In genomic region chr4:36343501-36343900, GRCh38 we compare ENCODE assay signal across 34 cellular contexts.
"Had no signal": no experiment of that assay in that cellular context is flagged by ENCODE, and none has a peak within 500 bp of the region (broad histone marks: within the 10 kb centered on the region; RNA-seq: fewer than 3 reads in every experiment).

No MANE protein-coding gene starts in this region.

- DNase-seq: activated CD4-positive, alpha-beta memory T cell treated with anti-CD3 and anti-CD28 coated beads, Interleukin-2, amount 10 ng/mL, durations not matched to agents 7 days and 5 days; activated CD4-positive, alpha-beta T cell treated with anti-CD3 and anti-CD28 coated beads for 48 hours; activated CD4-positive, alpha-beta T cell treated with anti-CD3 and anti-CD28 coated beads, Interleukin-2, amount 10 ng/mL, durations not matched to agents 7 days and 5 days; activated CD4-positive, alpha-beta T cell treated with anti-CD3 and anti-CD28 coated beads, Interleukin-2, amount 50 U/mL, for 48 hours; activated CD4-positive, CD25-positive, alpha-beta regulatory T cell; activated CD8-positive, alpha-beta memory T cell treated with anti-CD3 and anti-CD28 coated beads for 24 hours; activated CD8-positive, alpha-beta memory T cell treated with anti-CD3 and anti-CD28 coated beads, Interleukin-2, amount 10 ng/mL, durations not matched to agents 7 days and 5 days; activated CD8-positive, alpha-beta memory T cell treated with anti-CD3 and anti-CD28 coated beads, Interleukin-2, amount 50 U/mL, for 48 hours; activated CD8-positive, alpha-beta T cell treated with anti-CD3 and anti-CD28 coated beads, Interleukin-2, amount 10 ng/mL, durations not matched to agents 7 days and 5 days; activated effector memory CD4-positive, alpha-beta T cell treated with Interleukin-2 at 50 U/mL for 16 hours; activated gamma-delta T cell; activated naive CD4-positive, alpha-beta T cell treated with anti-CD3 and anti-CD28 coated beads, Interleukin-2, amount 10 ng/mL, durations not matched to agents 7 days and 5 days; activated naive CD4-positive, alpha-beta T cell treated with Interleukin-2 at 50 U/mL for 16 hours; activated naive CD8-positive, alpha-beta T cell treated with anti-CD3 and anti-CD28 coated beads, Interleukin-2, amount 10 ng/mL, durations not matched to agents 7 days and 5 days; activated naive CD8-positive, alpha-beta T cell treated with anti-CD3 and anti-CD28 coated beads, Interleukin-2, amount 50 U/mL, for 24 hours; activated T-cell treated with anti-CD3 and anti-CD28 coated beads, Interleukin-2, amount 50 U/mL, for 24 hours; activated T-cell treated with anti-CD3 and anti-CD28 coated beads, Interleukin-2, amount 50 U/mL, for 48 hours; amygdala; anterior cingulate cortex; central memory CD4-positive, alpha-beta T cell; T-helper 1 cell; T-helper 2 cell; T-helper 9 cell; WERI-Rb-1 had no signal

- H3K4me1 ChIP-seq: ascending aorta had no signal

- H3K9me3 ChIP-seq: ascending aorta had no signal

- H3K4me1 Mint-ChIP-seq: brain, WTC11 had no signal

- H3K27me3 Mint-ChIP-seq: activated CD4-positive, alpha-beta memory T cell treated with anti-CD3 and anti-CD28 coated beads, Interleukin-2, amount 10 ng/mL, durations not matched to agents 7 days and 5 days; activated CD4-positive, alpha-beta T cell treated with anti-CD3 and anti-CD28 coated beads, Interleukin-2, amount 10 ng/mL, durations not matched to agents 7 days and 5 days; activated CD8-positive, alpha-beta memory T cell treated with anti-CD3 and anti-CD28 coated beads, Interleukin-2, amount 10 ng/mL, durations not matched to agents 7 days and 5 days; activated naive CD4-positive, alpha-beta T cell treated with anti-CD3 and anti-CD28 coated beads, Interleukin-2, amount 10 ng/mL, durations not matched to agents 7 days and 5 days; activated naive CD4-positive, alpha-beta T cell treated with anti-CD3 and anti-CD28 coated beads, Interleukin-2, amount 50 U/mL, for 24 hours; activated naive CD8-positive, alpha-beta T cell; activated naive CD8-positive, alpha-beta T cell treated with anti-CD3 and anti-CD28 coated beads, Interleukin-2, amount 10 ng/mL, durations not matched to agents 7 days and 5 days; activated naive CD8-positive, alpha-beta T cell treated with anti-CD3 and anti-CD28 coated beads, Interleukin-2, amount 50 U/mL, for 24 hours; activated T-cell treated with anti-CD3 and anti-CD28 coated beads, Interleukin-2, amount 50 U/mL, for 24 hours had no signal

- H3K27me3 ChIP-seq: ascending aorta, cardiac muscle cell had no signal

- H3K4me3 Mint-ChIP-seq: activated CD4-positive, alpha-beta memory T cell treated with anti-CD3 and anti-CD28 coated beads, Interleukin-2, amount 10 ng/mL, durations not matched to agents 7 days and 5 days; activated CD4-positive, alpha-beta T cell treated with anti-CD3 and anti-CD28 coated beads, Interleukin-2, amount 10 ng/mL, durations not matched to agents 7 days and 5 days; activated CD8-positive, alpha-beta memory T cell treated with anti-CD3 and anti-CD28 coated beads, Interleukin-2, amount 10 ng/mL, durations not matched to agents 7 days and 5 days; activated CD8-positive, alpha-beta T cell treated with anti-CD3 and anti-CD28 coated beads, Interleukin-2, amount 10 ng/mL, durations not matched to agents 7 days and 5 days; activated naive CD4-positive, alpha-beta T cell treated with anti-CD3 and anti-CD28 coated beads, Interleukin-2, amount 10 ng/mL, durations not matched to agents 7 days and 5 days; activated naive CD4-positive, alpha-beta T cell treated with anti-CD3 and anti-CD28 coated beads, Interleukin-2, amount 50 U/mL, for 24 hours; activated naive CD8-positive, alpha-beta T cell; activated naive CD8-positive, alpha-beta T cell treated with anti-CD3 and anti-CD28 coated beads, Interleukin-2, amount 10 ng/mL, durations not matched to agents 7 days and 5 days; activated naive CD8-positive, alpha-beta T cell treated with anti-CD3 and anti-CD28 coated beads, Interleukin-2, amount 50 U/mL, for 24 hours; activated T-cell treated with anti-CD3 and anti-CD28 coated beads, Interleukin-2, amount 50 U/mL, for 24 hours; brain; T-helper 1 cell treated with Interleukin-12 subunit alpha and Interleukin-12 subunit beta and Interleukin-4 antibody, amounts not matched to agents 30 μg/mL and 1 μg/mL, for 36 hours; T-helper 2 cell treated with Interferon-gamma antibody and Interleukin-4, amounts not matched to agents 5 μg/mL and 100 μg/mL, for 36 hours; WTC11 had no signal

- H3K36me3 Mint-ChIP-seq: activated CD8-positive, alpha-beta memory T cell treated with anti-CD3 and anti-CD28 coated beads, Interleukin-2, amount 10 ng/mL, durations not matched to agents 7 days and 5 days; activated naive CD4-positive, alpha-beta T cell treated with anti-CD3 and anti-CD28 coated beads, Interleukin-2, amount 10 ng/mL, durations not matched to agents 7 days and 5 days; activated naive CD4-positive, alpha-beta T cell treated with anti-CD3 and anti-CD28 coated beads, Interleukin-2, amount 50 U/mL, for 24 hours; activated naive CD8-positive, alpha-beta T cell; activated naive CD8-positive, alpha-beta T cell treated with anti-CD3 and anti-CD28 coated beads, Interleukin-2, amount 10 ng/mL, durations not matched to agents 7 days and 5 days; brain; WTC11 had no signal

- H3K36me3 ChIP-seq: ascending aorta, cardiac muscle cell, WERI-Rb-1 had no signal

- H3K27ac Mint-ChIP-seq: activated CD4-positive, alpha-beta memory T cell treated with anti-CD3 and anti-CD28 coated beads, Interleukin-2, amount 10 ng/mL, durations not matched to agents 7 days and 5 days; activated CD4-positive, alpha-beta T cell treated with anti-CD3 and anti-CD28 coated beads, Interleukin-2, amount 10 ng/mL, durations not matched to agents 7 days and 5 days; activated CD8-positive, alpha-beta memory T cell treated with anti-CD3 and anti-CD28 coated beads, Interleukin-2, amount 10 ng/mL, durations not matched to agents 7 days and 5 days; activated CD8-positive, alpha-beta T cell treated with anti-CD3 and anti-CD28 coated beads, Interleukin-2, amount 10 ng/mL, durations not matched to agents 7 days and 5 days; activated naive CD4-positive, alpha-beta T cell treated with anti-CD3 and anti-CD28 coated beads, Interleukin-2, amount 10 ng/mL, durations not matched to agents 7 days and 5 days; activated naive CD4-positive, alpha-beta T cell treated with anti-CD3 and anti-CD28 coated beads, Interleukin-2, amount 50 U/mL, for 24 hours; activated naive CD8-positive, alpha-beta T cell; activated naive CD8-positive, alpha-beta T cell treated with anti-CD3 and anti-CD28 coated beads, Interleukin-2, amount 10 ng/mL, durations not matched to agents 7 days and 5 days; activated naive CD8-positive, alpha-beta T cell treated with anti-CD3 and anti-CD28 coated beads, Interleukin-2, amount 50 U/mL, for 24 hours; activated T-cell treated with anti-CD3 and anti-CD28 coated beads, Interleukin-2, amount 50 U/mL, for 24 hours; activated T-helper 2 cell treated with anti-CD3 and anti-CD28 coated beads, Interferon-gamma antibody, Interleukin-2, Interleukin-4, amounts not matched to agents 10 μg/mL and 5 μg/mL and 100 μg/mL, durations not matched to agents 14 hours and 24 hours and 36 hours; brain; T-helper 1 cell treated with Interleukin-12 subunit alpha and Interleukin-12 subunit beta and Interleukin-4 antibody, amounts not matched to agents 30 μg/mL and 1 μg/mL, for 36 hours; T-helper 2 cell treated with Interferon-gamma antibody and Interleukin-4, amounts not matched to agents 5 μg/mL and 100 μg/mL, for 36 hours; WTC11 had no signal

- H3K27ac ChIP-seq: ascending aorta, cardiac muscle cell, WERI-Rb-1 had no signal

- ATAC-seq: activated CD4-positive, CD25-positive, alpha-beta regulatory T cell treated with anti-CD3 and anti-CD28 coated beads, Interleukin-2, amount 50 U/mL, for 24 hours; activated CD8-positive, alpha-beta memory T cell treated with anti-CD3 and anti-CD28 coated beads, Interleukin-2, amount 10 ng/mL, durations not matched to agents 7 days and 5 days; activated CD8-positive, alpha-beta T cell treated with anti-CD3 and anti-CD28 coated beads, Interleukin-2, amount 10 ng/mL, durations not matched to agents 7 days and 5 days; activated naive CD8-positive, alpha-beta T cell treated with anti-CD3 and anti-CD28 coated beads, Interleukin-2, amount 50 U/mL, for 24 hours; WTC11 had no signal

- H3K9me3 Mint-ChIP-seq: activated CD4-positive, alpha-beta memory T cell treated with anti-CD3 and anti-CD28 coated beads, Interleukin-2, amount 10 ng/mL, durations not matched to agents 7 days and 5 days; activated CD4-positive, alpha-beta T cell treated with anti-CD3 and anti-CD28 coated beads, Interleukin-2, amount 10 ng/mL, durations not matched to agents 7 days and 5 days; activated naive CD4-positive, alpha-beta T cell treated with anti-CD3 and anti-CD28 coated beads, Interleukin-2, amount 10 ng/mL, durations not matched to agents 7 days and 5 days; activated naive CD4-positive, alpha-beta T cell treated with anti-CD3 and anti-CD28 coated beads, Interleukin-2, amount 50 U/mL, for 24 hours; activated naive CD8-positive, alpha-beta T cell treated with anti-CD3 and anti-CD28 coated beads, Interleukin-2, amount 10 ng/mL, durations not matched to agents 7 days and 5 days; activated naive CD8-positive, alpha-beta T cell treated with anti-CD3 and anti-CD28 coated beads, Interleukin-2, amount 50 U/mL, for 24 hours; activated T-cell treated with anti-CD3 and anti-CD28 coated beads, Interleukin-2, amount 50 U/mL, for 24 hours; activated T-helper 2 cell treated with anti-CD3 and anti-CD28 coated beads, Interferon-gamma antibody, Interleukin-2, Interleukin-4, amounts not matched to agents 10 μg/mL and 5 μg/mL and 100 μg/mL, durations not matched to agents 14 hours and 24 hours and 36 hours; brain; T-helper 1 cell treated with Interleukin-12 subunit alpha and Interleukin-12 subunit beta and Interleukin-4 antibody, amounts not matched to agents 30 μg/mL and 1 μg/mL, for 36 hours; T-helper 2 cell treated with Interferon-gamma antibody and Interleukin-4, amounts not matched to agents 5 μg/mL and 100 μg/mL, for 36 hours; WTC11 had no signal

- H3K4me3 ChIP-seq: ascending aorta, cardiac muscle cell had no signal
